8 cellular contexts compared by ENCODE assay signal in genomic region chr1:77126309-77126708, GRCh38.
A peak's percentile ranks its signal among the peaks of the same experiment; 100 is the strongest.
DNase-seq lines count a peak whose midpoint lies in the region; ATAC-seq and TF ChIP-seq lines count a peak whose summit lies in the region.

No MANE protein-coding gene starts in this region.

- no peaks in the 10 kb centered on the region for H4K20me1 ChIP-seq in PC-3 (ENCODE audit: low read length)

- no peaks in the 10 kb centered on the region; the same call in 1 of the 2 replicates for H3K36me3 ChIP-seq in PC-3 (ENCODE audit: low read depth, low read length)
- no peaks in the 10 kb centered on the region for H3K36me3 ChIP-seq in endodermal cell (ENCODE audit: control insufficient read depth, insufficient read depth, low read length)

- no peaks in the 10 kb centered on the region for H3K9me3 Mint-ChIP-seq in endodermal cell

- no peak overlapping the region for H3K27ac Mint-ChIP-seq in endodermal cell

- TF ChIP-seq CTCF in LNCAP (IDR thresholded peaks at IDR 0.05) (peak; percentile 78), PC-3 (conservative IDR thresholded peaks at IDR 0.05; ENCODE audit: low read depth, low read length) (peak; percentile 88), endodermal cell (conservative IDR thresholded peaks at IDR 0.05) (peak; percentile 87)

- no peaks in the 10 kb centered on the region for H3K9me3 ChIP-seq in PC-3 (ENCODE audit: low read length)
- H3K9me3 ChIP-seq in endodermal cell (ENCODE audit: control insufficient read depth, low read length) = no peaks in the 10 kb centered on the region

- CTCF ChIA-PET in PC-3 (lab: Charles Lee) = interaction anchor here (0.7 kb wide), 2 partner anchors 58 to 97 kb away, joined by 3 to 5 read pairs; no protein-coding TSS in a partner anchor

- H3K9ac ChIP-seq in PC-3 (ENCODE audit: low read length) = no peak overlapping the region
- no peak overlapping the region for H3K9ac ChIP-seq in endodermal cell (ENCODE audit: extremely low read depth, low read length, poor library complexity, severe bottlenecking)

- H3K4me3 ChIP-seq in PC-3 (ENCODE audit: low read length) (no peak overlapping the region), endodermal cell (ENCODE audit: low read length) (no peak overlapping the region)

- no peaks in the 10 kb centered on the region for H3K9me2 ChIP-seq in PC-3 (replicated peaks; ENCODE audit: low read length)

- BruUV-seq in PC-3 (replicated peaks; lab: Mats Ljungman, UMichigan) = no TSS peak

- H3K27me3 ChIP-seq in PC-3 (ENCODE audit: low read length) = no peaks in the 10 kb centered on the region
- no peaks in the 10 kb centered on the region for H3K27me3 ChIP-seq in endodermal cell (ENCODE audit: control insufficient read depth, insufficient read depth, low read length, poor library complexity, severe bottlenecking)

- H3K4me2 ChIP-seq in PC-3 (ENCODE audit: low read length) = no peak overlapping the region

- H3K4me3 Mint-ChIP-seq in endodermal cell = no peak overlapping the region

- intact Hi-C loops in PC-3 (cut with micrococcal nuclease) = loop anchor here (1.0 to 2.0 kb wide), 5 partner anchors 96 to 972 kb away; no protein-coding TSS in a partner anchor

- no peaks in the 10 kb centered on the region for H3F3A ChIP-seq in PC-3 (ENCODE audit: low read length, unreplicated experiment)

- H3K36me3 Mint-ChIP-seq in endodermal cell (ENCODE audit: low read depth) = no peaks in the 10 kb centered on the region

- peak; percentile 12 for DNase-seq in activated CD4-positive, alpha-beta T cell treated with anti-CD3 and anti-CD28 coated beads for 48 hours
- no peak for DNase-seq in activated CD4-positive, alpha-beta T cell treated with anti-CD3 and anti-CD28 coated beads, Interleukin-2, amount 50 U/mL, for 1 hour
- DNase-seq in PC-3 = peak; percentile 79
- DNase-seq in endodermal cell = peak; percentile 62
- peak; percentile 72 for DNase-seq in myocyte (ENCODE audit: low read depth)
- no peak for DNase-seq in NCI-H187 treated with DMSO at 0.1 percent for 48 hours (lab: John Stamatoyannopoulos, UW)

- H2AFZ ChIP-seq in PC-3 (ENCODE audit: low read length) = peak overlapping the region; percentile 31; the same call in 1 of the 2 replicates

- ATAC-seq in GM21576 (IDR thresholded peaks at IDR 0.05; ENCODE audit: unreplicated experiment) (peak; percentile 81), PC-3 (peak; percentile 80)

- POLR2A ChIA-PET in PC-3 (lab: Charles Lee; ENCODE audit: unreplicated experiment) = no interaction called here

- no peaks in the 10 kb centered on the region for H3K79me2 ChIP-seq in PC-3 (ENCODE audit: low read length)

- peaks cover 1% of the 10 kb centered on the region for H3K4me1 Mint-ChIP-seq in endodermal cell

- H3K4me1 ChIP-seq in PC-3 (ENCODE audit: insufficient read depth, low read length) = 0 out of 2 replicates have a peak, but pooled peaks cover 4% of the 10 kb centered on the region
- H3K4me1 ChIP-seq in endodermal cell (ENCODE audit: control insufficient read depth, insufficient read depth, low read length) = no peaks in the 10 kb centered on the region

- no peak overlapping the region for H3K27ac ChIP-seq in PC-3 (ENCODE audit: low read length)
- H3K27ac ChIP-seq in endodermal cell (ENCODE audit: low read depth, low read length) = no peak overlapping the region

- 13 to 19% methylated on average over 1 to 2 of the region's 2 CpGs for WGBS in endodermal cell (ENCODE audit: insufficient coverage in 1 of 2, insufficient read length in 1 of 2), 2 experiments

- H3K27me3 Mint-ChIP-seq in endodermal cell (ENCODE audit: insufficient read depth) = no peaks in the 10 kb centered on the region

Comparison
In these comparisons a context has a peak if more than half of its experiments do, and no peak if none do; other contexts are left out.
1. DNase-seq: peak in activated CD4-positive, alpha-beta T cell treated with anti-CD3 and anti-CD28 coated beads for 48 hours (single experiment), PC-3 (single experiment), endodermal cell (single experiment) and myocyte (single experiment); none in activated CD4-positive, alpha-beta T cell treated with anti-CD3 and anti-CD28 coated beads, Interleukin-2, amount 50 U/mL, for 1 hour (single experiment) and NCI-H187 treated with DMSO at 0.1 percent for 48 hours (single experiment).
2. Peak in every context shown above with its lines, with median percentiles within 50 percentile points of each other: CTCF ChIP-seq.